In genomic region chr3:170057550-170057949, GRCh38 we compare ENCODE assay signal across 16 cellular contexts. TPM values are rescaled to one million over a fixed set of nuclear protein-coding genes. Genes with fewer than 3 reads are reported as not detected.
DNase-seq lines count a peak whose midpoint lies in the region; ATAC-seq and TF ChIP-seq lines count a peak whose summit lies in the region.
"Had no signal": no experiment of that assay in that cellular context is flagged by ENCODE, and none has a peak within 500 bp of the region (broad histone marks: within the 10 kb centered on the region; RNA-seq: fewer than 3 reads in every experiment).

No MANE protein-coding gene starts in this region.

- no peaks in the 10 kb centered on the region for H3K9me3 Mint-ChIP-seq in T-helper 2 cell treated with Interferon-gamma antibody and Interleukin-4, amounts not matched to agents 5 μg/mL and 100 μg/mL, for 36 hours
- no peaks in the 10 kb centered on the region for H3K9me3 Mint-ChIP-seq in GM23338
- peaks cover 1% of the 10 kb centered on the region for H3K9me3 Mint-ChIP-seq in activated CD4-positive, alpha-beta memory T cell treated with anti-CD3 and anti-CD28 coated beads, Interleukin-2, amount 10 ng/mL, durations not matched to agents 7 days and 5 days
- no peaks in the 10 kb centered on the region for H3K9me3 Mint-ChIP-seq in CD8-positive, alpha-beta T cell
- H3K9me3 Mint-ChIP-seq: CD4-positive, CD25-positive, alpha-beta regulatory T cell had no signal

- no peak overlapping the region for H3K4me3 ChIP-seq in GM23338
- H3K4me3 ChIP-seq in osteoblast (ENCODE audit: insufficient read depth, low read length), result no peak overlapping the region
- no peak overlapping the region for H3K4me3 ChIP-seq in CD8-positive, alpha-beta T cell (ENCODE audit: low read depth, low read length)
- H3K4me3 ChIP-seq: smooth muscle cell had no signal

- H3K4me1 ChIP-seq in GM23338 (ENCODE audit: insufficient read depth), result peaks cover 44% of the 10 kb centered on the region
- H3K4me1 ChIP-seq in osteoblast (ENCODE audit: insufficient read depth, low read length), result no peaks in the 10 kb centered on the region
- peaks cover 11% of the 10 kb centered on the region for H3K4me1 ChIP-seq in CD8-positive, alpha-beta T cell (ENCODE audit: insufficient read depth, low read length)

- peaks cover 4% of the 10 kb centered on the region; the same call in 1 of the 2 replicates for H3F3A ChIP-seq in GM23338 (replicated peaks; ENCODE audit: low read depth)

- intact Hi-C loops in CD8-positive, alpha-beta T cell (cut with DNase I, micrococcal nuclease), result no loop called here

- no peaks in the 10 kb centered on the region for H3K9me3 ChIP-seq in osteoblast (ENCODE audit: low read depth, low read length)
- no peaks in the 10 kb centered on the region for H3K9me3 ChIP-seq in CD8-positive, alpha-beta T cell (ENCODE audit: low read length)

- H2AFZ ChIP-seq in GM23338 (no peak overlapping the region), osteoblast (ENCODE audit: low read length) (peak overlapping the region; percentile 24)

- H3K27ac ChIP-seq in GM23338 (ENCODE audit: low read depth) (peak overlapping the region; percentile 53; the same call in 1 of the 2 replicates), osteoblast (ENCODE audit: low read depth, low read length) (no peak overlapping the region)
- H3K27ac ChIP-seq in CD8-positive, alpha-beta T cell (ENCODE audit: low read depth, low read length), result no peak overlapping the region

- peak overlapping the region; percentile 62 for H3K27ac Mint-ChIP-seq in T-helper 2 cell treated with Interferon-gamma antibody and Interleukin-4, amounts not matched to agents 5 μg/mL and 100 μg/mL, for 36 hours
- peak overlapping the region; percentile 91 for H3K27ac Mint-ChIP-seq in GM23338
- H3K27ac Mint-ChIP-seq in activated CD4-positive, alpha-beta memory T cell treated with anti-CD3 and anti-CD28 coated beads, Interleukin-2, amount 10 ng/mL, durations not matched to agents 7 days and 5 days, result peak overlapping the region; percentile 84
- no peak overlapping the region for H3K27ac Mint-ChIP-seq in CD8-positive, alpha-beta T cell
- H3K27ac Mint-ChIP-seq: CD4-positive, CD25-positive, alpha-beta regulatory T cell had no signal

- no peaks in the 10 kb centered on the region for H3K27me3 Mint-ChIP-seq in T-helper 2 cell treated with Interferon-gamma antibody and Interleukin-4, amounts not matched to agents 5 μg/mL and 100 μg/mL, for 36 hours (ENCODE audit: low read depth)
- H3K27me3 Mint-ChIP-seq in GM23338 (ENCODE audit: insufficient read depth, low read depth, poor library complexity), result no peaks in the 10 kb centered on the region
- no peaks in the 10 kb centered on the region for H3K27me3 Mint-ChIP-seq in activated CD4-positive, alpha-beta memory T cell treated with anti-CD3 and anti-CD28 coated beads, Interleukin-2, amount 10 ng/mL, durations not matched to agents 7 days and 5 days
- no peaks in the 10 kb centered on the region for H3K27me3 Mint-ChIP-seq in CD8-positive, alpha-beta T cell (ENCODE audit: low read depth)

- no peak for TF ChIP-seq CTCF in GM23338 (conservative IDR thresholded peaks at IDR 0.05; ENCODE audit: low read depth in 2 of 2)
- TF ChIP-seq CTCF in osteoblast (IDR thresholded peaks at IDR 0.05; ENCODE audit: extremely low read depth, low read depth, low read length), result no peak
- no peak for TF ChIP-seq CTCF in CD8-positive, alpha-beta T cell (IDR thresholded peaks at IDR 0.05)

- H3K27me3 ChIP-seq in GM23338 (ENCODE audit: insufficient read depth), result no peaks in the 10 kb centered on the region
- no peaks in the 10 kb centered on the region for H3K27me3 ChIP-seq in osteoblast (ENCODE audit: insufficient read depth, low read length)
- no peaks in the 10 kb centered on the region for H3K27me3 ChIP-seq in CD8-positive, alpha-beta T cell (ENCODE audit: insufficient read depth, low read length)

- ATAC-seq in GM23338 (peak; percentile 27), HG02623 (IDR thresholded peaks at IDR 0.05; ENCODE audit: unreplicated experiment) (no peak)
- ATAC-seq in CD8-positive, alpha-beta T cell, result no peak
- ATAC-seq: Panc1 had no signal

- H3K36me3 Mint-ChIP-seq in T-helper 2 cell treated with Interferon-gamma antibody and Interleukin-4, amounts not matched to agents 5 μg/mL and 100 μg/mL, for 36 hours (ENCODE audit: low read depth), result peaks cover 2% of the 10 kb centered on the region
- peaks cover 9% of the 10 kb centered on the region for H3K36me3 Mint-ChIP-seq in GM23338 (ENCODE audit: low read depth)
- peaks cover 7% of the 10 kb centered on the region for H3K36me3 Mint-ChIP-seq in activated CD4-positive, alpha-beta memory T cell treated with anti-CD3 and anti-CD28 coated beads, Interleukin-2, amount 10 ng/mL, durations not matched to agents 7 days and 5 days (ENCODE audit: low read depth)
- H3K36me3 Mint-ChIP-seq in CD8-positive, alpha-beta T cell, result peaks cover 4% of the 10 kb centered on the region

- DNase-seq in T-helper 2 cell treated with Interferon-gamma antibody and Interleukin-4, amounts not matched to agents 5 μg/mL and 100 μg/mL, for 36 hours (ENCODE audit: low spot score), result no peak
- DNase-seq in T-helper 2 cell (no peak), GM23338 (ENCODE audit: low spot score) (no peak), osteoblast (ENCODE audit: insufficient read length, low spot score, missing footprints) (no peak), midbrain (lab: John Stamatoyannopoulos, UW) (no peak)
- no peak for DNase-seq in activated CD4-positive, alpha-beta memory T cell treated with anti-CD3 and anti-CD28 coated beads, Interleukin-2, amount 10 ng/mL, durations not matched to agents 7 days and 5 days
- no peak for DNase-seq in CD8-positive, alpha-beta T cell
- DNase-seq: 8988T; activated T-cell treated with anti-CD3 and anti-CD28 coated beads, Interleukin-2, amount 50 U/mL, for 1 hour; NCI-H1694 treated with DMSO at 0.1 percent for 48 hours; NCI-H510A treated with DMSO at 0.1 percent for 48 hours; nucleus accumbens had no signal

- peaks cover 39% of the 10 kb centered on the region for H3K4me1 Mint-ChIP-seq in T-helper 2 cell treated with Interferon-gamma antibody and Interleukin-4, amounts not matched to agents 5 μg/mL and 100 μg/mL, for 36 hours (ENCODE audit: low read depth)
- H3K4me1 Mint-ChIP-seq in GM23338, result peaks cover 55% of the 10 kb centered on the region
- H3K4me1 Mint-ChIP-seq in activated CD4-positive, alpha-beta memory T cell treated with anti-CD3 and anti-CD28 coated beads, Interleukin-2, amount 10 ng/mL, durations not matched to agents 7 days and 5 days, result peaks cover 45% of the 10 kb centered on the region
- H3K4me1 Mint-ChIP-seq in CD8-positive, alpha-beta T cell (ENCODE audit: low read depth), result peaks cover 7% of the 10 kb centered on the region

- peak overlapping the region; percentile 63 for H3K4me3 Mint-ChIP-seq in T-helper 2 cell treated with Interferon-gamma antibody and Interleukin-4, amounts not matched to agents 5 μg/mL and 100 μg/mL, for 36 hours
- H3K4me3 Mint-ChIP-seq in GM23338, result no peak overlapping the region
- H3K4me3 Mint-ChIP-seq in activated CD4-positive, alpha-beta memory T cell treated with anti-CD3 and anti-CD28 coated beads, Interleukin-2, amount 10 ng/mL, durations not matched to agents 7 days and 5 days, result peak overlapping the region; percentile 64
- H3K4me3 Mint-ChIP-seq in CD8-positive, alpha-beta T cell, result no peak overlapping the region
- H3K4me3 Mint-ChIP-seq: CD4-positive, CD25-positive, alpha-beta regulatory T cell had no signal

- H3K4me2 ChIP-seq in GM23338, result 0 out of 2 replicates have a peak overlapping the region, but pooled peaks have one; percentile 22
- no peak overlapping the region for H3K4me2 ChIP-seq in osteoblast (ENCODE audit: insufficient read depth, low read length)
- H3K4me2 ChIP-seq: smooth muscle cell had no signal

- H4K20me1 ChIP-seq in GM23338 (replicated peaks; ENCODE audit: insufficient read depth) (no peaks in the 10 kb centered on the region), osteoblast (ENCODE audit: insufficient read depth, low read length) (no peaks in the 10 kb centered on the region)

- H3K79me2 ChIP-seq in GM23338 (replicated peaks; ENCODE audit: insufficient read depth) (peaks cover 6% of the 10 kb centered on the region; the same call in 1 of the 2 replicates), osteoblast (ENCODE audit: insufficient read depth, low read length) (no peaks in the 10 kb centered on the region)

- CTCF ChIA-PET in activated CD4-positive, alpha-beta memory T cell treated with anti-CD3 and anti-CD28 coated beads, Interleukin-2, amount 10 ng/mL, durations not matched to agents 7 days and 5 days (lab: Charles Lee), result interaction anchor here (1.3 to 1.5 kb wide), 4 partner anchors 20 to 195 kb away, joined by 3 to 5 read pairs (median 4); partner anchors contain the start of genes GPR160 and PRKCI
- CTCF ChIA-PET in CD8-positive, alpha-beta T cell (lab: Charles Lee), result interaction anchor here (1.0 to 1.4 kb wide), 2 partner anchors 12 to 14 kb away, joined by 3 to 4 read pairs; no protein-coding TSS in a partner anchor

- H3K36me3 ChIP-seq in GM23338 (ENCODE audit: insufficient read depth) (no peaks in the 10 kb centered on the region), osteoblast (ENCODE audit: insufficient read depth, low read length) (no peaks in the 10 kb centered on the region)
- no peaks in the 10 kb centered on the region for H3K36me3 ChIP-seq in CD8-positive, alpha-beta T cell (ENCODE audit: insufficient read depth, low read length)

- H3K9me2 ChIP-seq in GM23338 (ENCODE audit: insufficient read depth), result no peaks in the 10 kb centered on the region

- POLR2A ChIA-PET in activated CD4-positive, alpha-beta memory T cell treated with anti-CD3 and anti-CD28 coated beads, Interleukin-2, amount 10 ng/mL, durations not matched to agents 7 days and 5 days (lab: Charles Lee), result interaction anchor here (0.7 to 2.0 kb wide), 5 partner anchors 13 to 294 kb away, joined by 3 to 5 read pairs (median 3); partner anchors contain the start of gene PHC3
- POLR2A ChIA-PET in CD8-positive, alpha-beta T cell (lab: Charles Lee), result no interaction called here

TF ChIP-seq in GM23338, 12 proteins besides CTCF, POLR2A, EP300 and RAD21 (continues in another document):
- TF ChIP-seq JUNB (IDR thresholded peaks at IDR 0.05; ENCODE audit: unreplicated experiment) (no peak), CREB1 (CRISPR knock-in tag; IDR thresholded peaks at IDR 0.05; ENCODE audit: low read depth) (no peak)

RNA-seq across cellular contexts. Expression of gene GPR160, which starts 19.8 kb away (rescaled TPM):
- total RNA-seq in GM23338 (2014; rRNA removed; shearing (Covaris generic)), result 55.7 and 77.0 TPM in 2 replicates
- 37.2 and 39.4 TPM in 2 replicates for polyA plus RNA-seq in GM23338 (2016; fragmentation: Nextera tagmentation; extraction: Ambion mirVana)
- 10 to 100 TPM; 13.8 TPM for total RNA-seq in activated CD4-positive, alpha-beta memory T cell treated with anti-CD3 and anti-CD28 coated beads, Interleukin-2, amount 10 ng/mL, durations not matched to agents 7 days and 5 days
- total RNA-seq in osteoblast, result 0.29 TPM in 1 of 2 replicates, not detected in the other
- total RNA-seq in CD8-positive, alpha-beta T cell, result 1 to 10 TPM; 2.9 to 3.7 TPM

Comparison
In these comparisons a context has a peak if more than half of its experiments do, and no peak if none do; other contexts are left out.
1. H3K4me3 Mint-ChIP-seq: peak in T-helper 2 cell treated with Interferon-gamma antibody and Interleukin-4, amounts not matched to agents 5 μg/mL and 100 μg/mL, for 36 hours (single experiment) and activated CD4-positive, alpha-beta memory T cell treated with anti-CD3 and anti-CD28 coated beads, Interleukin-2, amount 10 ng/mL, durations not matched to agents 7 days and 5 days (single experiment); none in GM23338 (single experiment) and CD8-positive, alpha-beta T cell (single experiment).